In genomic region chrX:21839334-21840198, GRCh38 we compare ENCODE assay signal across 8 cellular contexts. TPM values are rescaled to one million over a fixed set of nuclear protein-coding genes. Genes with fewer than 3 reads are reported as not detected.
DNase-seq lines count a peak whose midpoint lies in the region; ATAC-seq and TF ChIP-seq lines count a peak whose summit lies in the region.

MBTPS2 (plus strand) TSS chrX:21839617; CDS start chrX:21839735, 118 bp downstream.

- peak within 1 kb of the TSS; percentile 69 for H3K9ac ChIP-seq in endodermal cell (ENCODE audit: extremely low read depth, low read length, poor library complexity, severe bottlenecking)

- intact Hi-C loops in Caco-2 (cut with micrococcal nuclease; ENCODE audit: unreplicated experiment): loop anchor here (1.0 to 10.0 kb wide), 2 partner anchors 137 to 165 kb away; no protein-coding TSS in a partner anchor

- H3K27me3 Mint-ChIP-seq in Caco-2 (ENCODE audit: insufficient read depth, unreplicated experiment) (no peaks in the 10 kb centered on the region), endodermal cell (ENCODE audit: insufficient read depth) (no peaks in the 10 kb centered on the region)

- no peak within 1 kb of the TSS for H3K27ac ChIP-seq in endodermal cell (ENCODE audit: low read depth, low read length)

- H3K4me3 ChIP-seq in Caco-2 (ENCODE audit: low read depth, low read length) (peak within 1 kb of the TSS; percentile 86), endodermal cell (ENCODE audit: low read length) (peak within 1 kb of the TSS; percentile 82)

- no peaks in the 10 kb centered on the region for H3K9me3 Mint-ChIP-seq in Caco-2 (ENCODE audit: unreplicated experiment)
- H3K9me3 Mint-ChIP-seq in endodermal cell: no peaks in the 10 kb centered on the region

- H3K27me3 ChIP-seq in Caco-2 (replicated peaks; ENCODE audit: control insufficient read depth, insufficient read depth, low read length): no peaks in the 10 kb centered on the region
- H3K27me3 ChIP-seq in endodermal cell (ENCODE audit: control insufficient read depth, insufficient read depth, low read length, poor library complexity, severe bottlenecking): no peaks in the 10 kb centered on the region

- CTCF ChIA-PET in Caco-2 (lab: Charles Lee): interaction anchor here (0.6 kb wide), 1 partner anchor 65 kb away, joined by 3 read pairs; no protein-coding TSS in a partner anchor

- TF ChIP-seq CTCF in Caco-2 (IDR thresholded peaks at IDR 0.05; ENCODE audit: insufficient read depth in 1 of 2, low read depth in 1 of 2, low read length in 1 of 2, severe bottlenecking in 1 of 2, unreplicated experiment in 1 of 2) (no peak), endodermal cell (conservative IDR thresholded peaks at IDR 0.05) (peak; percentile 11)

- H3K4me1 Mint-ChIP-seq in Caco-2 (ENCODE audit: low read depth, unreplicated experiment) (peaks cover 9% of the 10 kb centered on the region), endodermal cell (peaks cover 16% of the 10 kb centered on the region)

- peak; percentile 80 for ATAC-seq in GM21367 (IDR thresholded peaks at IDR 0.05; ENCODE audit: unreplicated experiment)

- H3K4me3 Mint-ChIP-seq in Caco-2 (ENCODE audit: unreplicated experiment) (peak within 1 kb of the TSS; percentile 79), endodermal cell (peak within 1 kb of the TSS; percentile 87)

- H3K36me3 ChIP-seq in Caco-2 (ENCODE audit: control insufficient read depth, insufficient read depth, low read length) (no peaks in the 10 kb centered on the region), endodermal cell (ENCODE audit: control insufficient read depth, insufficient read depth, low read length) (no peaks in the 10 kb centered on the region)

- POLR2A ChIA-PET in Caco-2 (lab: Charles Lee): interaction anchor here (0.6 to 0.7 kb wide), 2 partner anchors 8 to 136 kb away, joined by 3 read pairs; no protein-coding TSS in a partner anchor

- H3K27ac Mint-ChIP-seq in Caco-2 (ENCODE audit: unreplicated experiment): peak within 1 kb of the TSS; percentile 87
- H3K27ac Mint-ChIP-seq in endodermal cell: peak within 1 kb of the TSS; percentile 93

- H3K36me3 Mint-ChIP-seq in Caco-2 (ENCODE audit: insufficient read depth, unreplicated experiment) (peaks cover 6% of the 10 kb centered on the region), endodermal cell (ENCODE audit: low read depth) (peaks cover 3% of the 10 kb centered on the region)

- H3K9me3 ChIP-seq in Caco-2: no peaks in the 10 kb centered on the region
- no peaks in the 10 kb centered on the region for H3K9me3 ChIP-seq in endodermal cell (ENCODE audit: control insufficient read depth, low read length)

- peak; percentile 84 for DNase-seq in Caco-2
- DNase-seq in HT1080 (ENCODE audit: low read depth): peak; percentile 81
- DNase-seq in NOMO-1 treated with DMSO at 0.1 percent for 48 hours (lab: John Stamatoyannopoulos, UW; ENCODE audit: unreplicated experiment): peak; percentile 64
- peak; percentile 53 to 56 (median 55) for DNase-seq in activated CD8-positive, alpha-beta memory T cell treated with anti-CD3 and anti-CD28 coated beads for 48 hours (ENCODE audit: low read depth in 2 of 3, low spot score in 2 of 3)
- DNase-seq in endodermal cell: peak; percentile 91
- no peak for DNase-seq in mesenteric fat pad (ENCODE audit: low spot score)
- DNase-seq in stimulated activated CD8-positive, alpha-beta memory T cell treated with anti-CD3 and anti-CD28 coated beads, Interleukin-15, amount 100 ng/mL, for 1 hour (ENCODE audit: low read depth): peak; percentile 64

- no TSS peak for BruUV-seq in Caco-2 (replicated peaks; lab: Mats Ljungman, UMichigan)

- WGBS in endodermal cell (ENCODE audit: insufficient coverage in 1 of 2, insufficient read length in 1 of 2), 2 experiments: 0% methylated on average over 5 to 53 of the region's 61 CpGs

- H3K4me1 ChIP-seq in Caco-2: peaks cover 10% of the 10 kb centered on the region
- no peaks in the 10 kb centered on the region for H3K4me1 ChIP-seq in endodermal cell (ENCODE audit: control insufficient read depth, insufficient read depth, low read length)

RNA-seq across cellular contexts. Expression of gene MBTPS2, which starts in this region (rescaled TPM):
- 21.7 and 22.0 TPM in 2 replicates for total RNA-seq in Caco-2 (2022)
- 3.5 and 6.6 TPM in 2 replicates for total RNA-seq in HT1080 (2014; rRNA removed; shearing (Covaris generic))
- polyA plus RNA-seq in HT1080 (2015; cell fraction: cytosol; rRNA removed): 21.0 and 26.4 TPM in 2 replicates
- 24.5 and 26.2 TPM in 2 replicates for polyA plus RNA-seq in HT1080 (2015; cell fraction: nucleus; rRNA removed)
- total RNA-seq in endodermal cell: 10 to 100 TPM; 12.6 to 13.6 TPM
- polyA plus RNA-seq in endodermal cell (2013, experiment 1 of 2): 15.9 TPM
- 15.2 TPM for polyA plus RNA-seq in endodermal cell (2013, experiment 2 of 2)
- 14.8 TPM for total RNA-seq in mesenteric fat pad
